Comparison of ENCODE assay signal across 18 cellular contexts in genomic region chr12:117377758-117378157, GRCh38. TPM values are rescaled to one million over a fixed set of nuclear protein-coding genes. Genes with fewer than 3 reads are reported as not detected.
DNase-seq lines count a peak whose midpoint lies in the region; ATAC-seq, FAIRE-seq and TF ChIP-seq lines count a peak whose summit lies in the region.
"Had no signal": no experiment of that assay in that cellular context is flagged by ENCODE, and none has a peak within 500 bp of the region (broad histone marks: within the 10 kb centered on the region; RNA-seq: fewer than 3 reads in every experiment).

No MANE protein-coding gene starts in this region.

- DNase-seq in A172 (ENCODE audit: low spot score): peak; percentile 23
- peak; percentile 8 for DNase-seq in ELR (ENCODE audit: low read depth)
- DNase-seq in NCI-H2171 treated with DMSO at 0.1 percent for 48 hours (lab: John Stamatoyannopoulos, UW): peak; percentile 67
- DNase-seq in bronchial epithelial cell (ENCODE audit: low read depth): peak; percentile 13
- no peak for DNase-seq in activated CD8-positive, alpha-beta memory T cell treated with anti-CD3 and anti-CD28 coated beads, Interleukin-2, amount 50 U/mL, for 48 hours
- no peak for DNase-seq in C1 segment of cervical spinal cord (lab: John Stamatoyannopoulos, UW)
- DNase-seq in COR-L47 (lab: John Stamatoyannopoulos, UW): no peak
- DNase-seq: activated CD4-positive, alpha-beta T cell treated with anti-CD3 and anti-CD28 coated beads for 36 hours; adrenal gland; MM.1S; NK-92 treated with Interleukin-12 subunit alpha and Interleukin-12 subunit beta, amount 100 ng/mL, for 24 hours; stimulated activated naive CD4-positive, alpha-beta T cell treated with Interleukin-2 at 50 U/mL for 16 hours; T-cell had no signal

- H3K36me3 ChIP-seq in bronchial epithelial cell (ENCODE audit: control insufficient read depth, insufficient read depth, low read length): no peaks in the 10 kb centered on the region
- H3K36me3 ChIP-seq: adrenal gland, vagina had no signal

- H3K4me3 ChIP-seq in bronchial epithelial cell (ENCODE audit: low read depth, low read length): no peak overlapping the region
- H3K4me3 ChIP-seq: adrenal gland, vagina had no signal

- ATAC-seq in GM19463 (IDR thresholded peaks at IDR 0.05; ENCODE audit: unreplicated experiment): no peak
- ATAC-seq: activated CD4-positive, alpha-beta T cell treated with anti-CD3 and anti-CD28 coated beads for 36 hours; sciatic nerve; T-cell had no signal

- peak; percentile 13 for FAIRE-seq in bronchial epithelial cell (lab: Jason Lieb, UNC)
- FAIRE-seq: colon had no signal

- no peak for TF ChIP-seq CTCF in bronchial epithelial cell (IDR thresholded peaks at IDR 0.05; ENCODE audit: insufficient read depth, low read length, severe bottlenecking)

- no peaks in the 10 kb centered on the region for H3K27me3 ChIP-seq in bronchial epithelial cell (ENCODE audit: control insufficient read depth, insufficient read depth, low read length)
- H3K27me3 ChIP-seq: adrenal gland, vagina had no signal

RNA-seq across cellular contexts. Expression of gene NOS1, which starts 16.3 kb away (rescaled TPM):
- total RNA-seq in A172 (2014; rRNA removed; shearing (Covaris generic)): not detected in 2 replicates
- 0.26 TPM in 2 replicates for total RNA-seq in bronchial epithelial cell
- total RNA-seq: activated CD4-positive, alpha-beta T cell treated with anti-CD3 and anti-CD28 coated beads for 36 hours; G401 had no signal

Comparison
In these comparisons a context has a peak if more than half of its experiments do, and no peak if none do; other contexts are left out.
1. DNase-seq: peak in A172 (single experiment), ELR (single experiment), NCI-H2171 treated with DMSO at 0.1 percent for 48 hours (single experiment) and bronchial epithelial cell (single experiment); none in activated CD8-positive, alpha-beta memory T cell treated with anti-CD3 and anti-CD28 coated beads, Interleukin-2, amount 50 U/mL, for 48 hours (single experiment), C1 segment of cervical spinal cord (0 of 14) and COR-L47 (single experiment).